ENCODE assay signal across 1 cellular context in genomic region chr7:139360210-139360947, GRCh38.
TF ChIP-seq lines count a peak whose summit lies in the region.

No MANE protein-coding gene starts in this region.

TF ChIP-seq in HepG2, 621 proteins besides CTCF, POLR2A, EP300 and RAD21 (continued from another document and continues in another):
- TF ChIP-seq E2F5 (CRISPR knock-in tag; conservative IDR thresholded peaks at IDR 0.05): peak; percentile 56; the same call in 1 of the 2 replicates
- TF ChIP-seq ZBTB46 (CRISPR knock-in tag; IDR thresholded peaks at IDR 0.05; ENCODE audit: borderline replicate concordance): no peak; the same call in 1 of the 2 replicates
- TF ChIP-seq NFIB (CRISPR knock-in tag; IDR thresholded peaks at IDR 0.05; ENCODE audit: borderline replicate concordance): no peak
- no peak for TF ChIP-seq TP53 (CRISPR knock-in tag; conservative IDR thresholded peaks at IDR 0.05)
- no peak for TF ChIP-seq RAD51 (IDR thresholded peaks at IDR 0.05; ENCODE audit: borderline replicate concordance)
- no peak for TF ChIP-seq RFXAP (CRISPR knock-in tag; IDR thresholded peaks at IDR 0.05; ENCODE audit: borderline replicate concordance)
- peak; percentile 73 for TF ChIP-seq KMT2B (CRISPR knock-in tag; IDR thresholded peaks at IDR 0.05)
- TF ChIP-seq NFYB (CRISPR knock-in tag; IDR thresholded peaks at IDR 0.05): peak; percentile 93
- no peak for TF ChIP-seq ZBTB4 (CRISPR knock-in tag; IDR thresholded peaks at IDR 0.05; ENCODE audit: borderline replicate concordance)
- TF ChIP-seq ZNF724P (CRISPR knock-in tag; IDR thresholded peaks at IDR 0.05; ENCODE audit: borderline replicate concordance): no peak
- TF ChIP-seq RXRA (CRISPR knock-in tag; IDR thresholded peaks at IDR 0.05): no peak
- no peak for TF ChIP-seq AHDC1 (CRISPR knock-in tag; IDR thresholded peaks at IDR 0.05; ENCODE audit: borderline replicate concordance)
- TF ChIP-seq PHF8 (CRISPR knock-in tag; IDR thresholded peaks at IDR 0.05): no peak
- TF ChIP-seq RERE (CRISPR knock-in tag; IDR thresholded peaks at IDR 0.05; ENCODE audit: low read depth): no peak
- no peak for TF ChIP-seq TRIM24 (CRISPR knock-in tag; IDR thresholded peaks at IDR 0.05)
- no peak for TF ChIP-seq ARNT (IDR thresholded peaks at IDR 0.05)
- no peak for TF ChIP-seq AGO1 (IDR thresholded peaks at IDR 0.05; ENCODE audit: low read depth, low read length, poor library complexity, severe bottlenecking)
- peak; percentile 91 for TF ChIP-seq TFDP2 (CRISPR knock-in tag; IDR thresholded peaks at IDR 0.05)
- peak; percentile 27 for TF ChIP-seq GABPB1 (CRISPR knock-in tag; IDR thresholded peaks at IDR 0.05)
- peak; percentile 88 for TF ChIP-seq YY1 (IDR thresholded peaks at IDR 0.05; ENCODE audit: insufficient read depth, insufficient replicate concordance, low read depth, low read length)
- TF ChIP-seq ZNF432 (CRISPR knock-in tag; IDR thresholded peaks at IDR 0.05; ENCODE audit: borderline replicate concordance): no peak
- peak; percentile 78 for TF ChIP-seq MAX (IDR thresholded peaks at IDR 0.05)
- TF ChIP-seq NCOA5 (CRISPR knock-in tag; IDR thresholded peaks at IDR 0.05): no peak
- no peak; the same call in 1 of the 2 replicates for TF ChIP-seq ZNF558 (CRISPR knock-in tag; IDR thresholded peaks at IDR 0.05; ENCODE audit: borderline replicate concordance)
- no peak for TF ChIP-seq ZNF772 (CRISPR knock-in tag; IDR thresholded peaks at IDR 0.05)
- peak; percentile 63; the same call in 1 of the 2 replicates for TF ChIP-seq TARDBP (CRISPR knock-in tag; IDR thresholded peaks at IDR 0.05)
- TF ChIP-seq MNT (IDR thresholded peaks at IDR 0.05): peak; percentile 59
- no peak for TF ChIP-seq ZNF44 (CRISPR knock-in tag; IDR thresholded peaks at IDR 0.05)
- TF ChIP-seq ZNF574 (CRISPR knock-in tag; IDR thresholded peaks at IDR 0.05): no peak
- peak; percentile 60; the same call in 1 of the 2 replicates for TF ChIP-seq KDM5A (IDR thresholded peaks at IDR 0.05; ENCODE audit: borderline replicate concordance, low read length)
